ENCODE assay signal across 16 cellular contexts in the genomic region with DNA sequence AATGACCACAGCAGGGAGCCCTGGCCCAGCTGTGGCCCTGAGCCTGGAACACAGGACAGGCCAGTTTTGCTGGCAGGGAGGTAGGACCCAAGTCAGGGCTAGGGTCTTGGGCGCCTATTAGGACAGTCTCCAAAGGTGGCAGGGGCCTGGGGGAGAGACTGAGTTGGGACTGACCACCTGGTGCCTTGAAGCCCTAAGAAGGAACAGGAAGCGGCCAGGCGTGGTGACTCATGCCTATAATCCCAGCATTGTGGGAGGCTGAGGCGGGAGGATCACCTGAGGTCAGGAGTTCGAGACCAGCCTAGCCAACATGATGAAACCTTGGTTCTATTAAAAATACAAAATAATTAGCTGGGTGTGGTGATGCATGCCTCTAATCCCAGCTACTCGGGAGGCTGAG. TPM values are rescaled to one million over a fixed set of nuclear protein-coding genes. Genes with fewer than 3 reads are reported as not detected.
DNase-seq lines count a peak whose midpoint lies in the region; FAIRE-seq and TF ChIP-seq lines count a peak whose summit lies in the region.
"Had no signal": no experiment of that assay in that cellular context is flagged by ENCODE, and none has a peak within 500 bp of the region (broad histone marks: within the 10 kb centered on the region; RNA-seq: fewer than 3 reads in every experiment).

No MANE protein-coding gene starts in this region.

- no peak overlapping the region for H2BK5ac ChIP-seq in H9 (ENCODE audit: insufficient read length, low read length)
- H2BK5ac ChIP-seq in H1 (ENCODE audit: low read depth, low read length), result no peak overlapping the region

- no peak overlapping the region for H3K27ac Mint-ChIP-seq in H9
- H3K27ac Mint-ChIP-seq: CD8-positive, alpha-beta T cell had no signal

- POLR2A ChIA-PET in H1 (lab: Charles Lee; ENCODE audit: partially characterized antibody), result interaction anchor here (1.2 kb wide), 1 partner anchor 27 kb away, joined by 3 read pairs; no protein-coding TSS in a partner anchor

- H2AK5ac ChIP-seq in H9 (ENCODE audit: insufficient read length, low read length) (no peak overlapping the region), H1 (ENCODE audit: low read depth, low read length) (0 out of 2 replicates have a peak overlapping the region, but pooled peaks have one; percentile 24)

- H3K27me3 ChIP-seq in H9 (ENCODE audit: insufficient read depth, low read length), result no peaks in the 10 kb centered on the region
- no peaks in the 10 kb centered on the region; a peak in 1 of 7 replicates for H3K27me3 ChIP-seq in H1 (replicated peaks in 1 of 4; ENCODE audit: control insufficient read depth in 3 of 4, extremely low read depth in 1 of 4, insufficient read depth in 3 of 4, low read length in 3 of 4)
- H3K27me3 ChIP-seq in neutrophil, result no peaks in the 10 kb centered on the region
- H3K27me3 ChIP-seq in brain microvascular endothelial cell (replicated peaks), result peaks cover 1% of the 10 kb centered on the region

- H4K8ac ChIP-seq in H9 (replicated peaks; ENCODE audit: insufficient read length, low read depth, low read length) (no peak overlapping the region), H1 (ENCODE audit: extremely low read depth, insufficient read depth, low read length) (no peak overlapping the region)

- H2AFZ ChIP-seq in H9 (ENCODE audit: low read length) (no peak overlapping the region), H1 (ENCODE audit: low read length) (no peak overlapping the region)

- H3K4me3 Mint-ChIP-seq in H9, result no peak overlapping the region
- H3K4me3 Mint-ChIP-seq: CD14-positive monocyte; CD8-positive, alpha-beta T cell had no signal

- H3K36me3 Mint-ChIP-seq in H9 (ENCODE audit: insufficient read depth in 1 of 3, low read depth in 3 of 3), result no peaks in the 10 kb centered on the region; a peak in 1 of 7 replicates
- H3K36me3 Mint-ChIP-seq: CD8-positive, alpha-beta T cell had no signal

- no peaks in the 10 kb centered on the region for H3K9me3 ChIP-seq in H9 (ENCODE audit: control insufficient read depth, low read depth, low read length)
- no peaks in the 10 kb centered on the region for H3K9me3 ChIP-seq in H1 (ENCODE audit: insufficient read depth in 2 of 2, low read depth in 1 of 2, low read length in 1 of 2)
- H3K9me3 ChIP-seq in neutrophil, result no peaks in the 10 kb centered on the region
- H3K9me3 ChIP-seq: Caco-2 had no signal

- WGBS in H9 (ENCODE audit: extremely low coverage, insufficient read length, low lambda C conversion rate), result no CpG with 5 or more reads among the region's 6 CpGs
- 82% methylated on average over 6 of the region's 6 CpGs; no CpG with 5 or more reads in 1 of the 2 experiments for WGBS in H1 (ENCODE audit: extremely low coverage in 1 of 2, insufficient coverage in 1 of 2, insufficient read length in 1 of 2, insufficient replicate concordance in 2 of 2, low coverage in 1 of 2, low lambda C conversion rate in 2 of 2, missing lambda C conversion rate in 1 of 2), 2 experiments

- CTCF ChIA-PET in H1 (lab: Charles Lee; ENCODE audit: partially characterized antibody), result interaction anchor here (1.5 to 3.5 kb wide), 4 partner anchors 8 to 12 kb away, joined by 3 to 21 read pairs (median 6); no protein-coding TSS in a partner anchor

- no peak overlapping the region for H3T11ph ChIP-seq in H9 (ENCODE audit: low read length)

- H3K79me2 ChIP-seq in H9 (ENCODE audit: insufficient read depth, low read length) (no peaks in the 10 kb centered on the region), H1 (ENCODE audit: control insufficient read depth in 1 of 2, insufficient read depth in 2 of 2, low read length in 2 of 2) (no peaks in the 10 kb centered on the region)

- H3K56ac ChIP-seq in H9 (ENCODE audit: insufficient read length, low read depth, low read length), result no peak overlapping the region
- no peak overlapping the region for H3K56ac ChIP-seq in H1 (replicated peaks; ENCODE audit: insufficient read length, low read depth, low read length)

- in situ Hi-C loops in brain microvascular endothelial cell (cut with HindIII; ENCODE audit: low pct_ligation_motif_present, low sequenced_read_pairs), result no loop called here

- no peaks in the 10 kb centered on the region for H3K36me3 ChIP-seq in H1 (ENCODE audit: control insufficient read depth in 2 of 4, insufficient read depth in 4 of 4, low read length in 3 of 4)
- no peaks in the 10 kb centered on the region for H3K36me3 ChIP-seq in neutrophil
- H3K36me3 ChIP-seq in brain microvascular endothelial cell (replicated peaks), result no peaks in the 10 kb centered on the region

- no peak for TF ChIP-seq POLR2A in H1 (IDR thresholded peaks at IDR 0.05; ENCODE audit: control extremely low read depth in 1 of 2, low read depth in 2 of 2, low read length in 2 of 2)

- H4K91ac ChIP-seq in H9 (ENCODE audit: insufficient read length, low read depth, low read length) (no peak overlapping the region), H1 (replicated peaks; ENCODE audit: insufficient read length, low read length) (no peak overlapping the region)

- H3K79me1 ChIP-seq in H9 (ENCODE audit: insufficient read depth, low read depth, low read length, poor library complexity, severe bottlenecking), result no peaks in the 10 kb centered on the region
- H3K79me1 ChIP-seq in H1 (ENCODE audit: low read depth, low read length), result no peaks in the 10 kb centered on the region

- TF ChIP-seq EP300 in H1 (IDR thresholded peaks at IDR 0.05; ENCODE audit: borderline replicate concordance in 1 of 2, low read depth in 2 of 2, low read length in 2 of 2), result no peak

- TF ChIP-seq CTCF in H9 (conservative IDR thresholded peaks at IDR 0.05), result no peak
- no peak for TF ChIP-seq CTCF in H1 (IDR thresholded peaks at IDR 0.05; ENCODE audit: control extremely low read depth in 1 of 3, insufficient read depth in 1 of 3, low read depth in 1 of 3, low read length in 3 of 3)
- TF ChIP-seq CTCF in neutrophil (IDR thresholded peaks at IDR 0.05), result no peak
- no peak for TF ChIP-seq CTCF in brain microvascular endothelial cell (IDR thresholded peaks at IDR 0.05; ENCODE audit: low read depth, low read length, missing control alignments)

- no peak overlapping the region for H3K27ac ChIP-seq in H9 (ENCODE audit: insufficient read length, low read depth, low read length)
- H3K27ac ChIP-seq in H1 (ENCODE audit: low read depth, low read length), result no peak overlapping the region; the same call in 1 of the 2 replicates
- H3K27ac ChIP-seq in neutrophil, result peak overlapping the region; percentile 74
- H3K27ac ChIP-seq in brain microvascular endothelial cell, result no peak overlapping the region

- no peak overlapping the region for H3K4ac ChIP-seq in H9 (ENCODE audit: low read depth, low read length)
- H3K4ac ChIP-seq in H1 (replicated peaks; ENCODE audit: insufficient read length, low read depth, low read length), result no peak overlapping the region

- H4K20me1 ChIP-seq in H9 (ENCODE audit: control insufficient read depth, insufficient read depth, insufficient read length), result peaks cover 2% of the 10 kb centered on the region
- no peaks in the 10 kb centered on the region for H4K20me1 ChIP-seq in H1 (replicated peaks in 1 of 2; ENCODE audit: control insufficient read depth in 1 of 2, insufficient read depth in 2 of 2, low read length in 2 of 2)

- FAIRE-seq in H1 (lab: Jason Lieb, UNC), result no peak
- FAIRE-seq in RCC 7860 (lab: Jason Lieb, UNC), result no peak
- FAIRE-seq: GM19239, H54, HepG2 had no signal

- H2BK15ac ChIP-seq in H9 (ENCODE audit: low read depth, low read length), result no peak overlapping the region
- 0 out of 2 replicates have a peak overlapping the region, but pooled peaks have one; percentile 61 for H2BK15ac ChIP-seq in H1 (ENCODE audit: low read length)

- H4K5ac ChIP-seq in H9 (ENCODE audit: insufficient read length, low read depth, low read length) (no peak overlapping the region), H1 (ENCODE audit: insufficient read length, low read depth, low read length) (no peak overlapping the region)

- no peak for TF ChIP-seq RAD21 in H1 (IDR thresholded peaks at IDR 0.05 in 1 of 2, conservative IDR thresholded peaks at IDR 0.05 in 1 of 2; ENCODE audit: low read depth in 2 of 2, low read length in 2 of 2)

- H3K4me1 Mint-ChIP-seq in H9, result no peaks in the 10 kb centered on the region; a peak in 2 of 4 replicates

- H3K23ac ChIP-seq in H9 (ENCODE audit: insufficient read length, low read depth, low read length) (no peak overlapping the region), H1 (ENCODE audit: insufficient read length) (no peak overlapping the region)

- H3K23me2 ChIP-seq in H9 (ENCODE audit: insufficient read length, low read depth, low read length, poor library complexity, severe bottlenecking) (no peaks in the 10 kb centered on the region), H1 (ENCODE audit: low read depth, low read length) (no peaks in the 10 kb centered on the region)

- no peak overlapping the region for H3K18ac ChIP-seq in H9 (ENCODE audit: insufficient read length, low read depth, low read length)
- H3K18ac ChIP-seq in H1 (ENCODE audit: extremely low read depth, low read length), result no peak overlapping the region

- H3K27me3 Mint-ChIP-seq in H9 (ENCODE audit: low read depth), result peaks cover 27% of the 10 kb centered on the region

- H3K4me2 ChIP-seq in H9 (ENCODE audit: insufficient read depth, insufficient read length, low read length) (no peak overlapping the region), H1 (ENCODE audit: insufficient read depth in 1 of 2, low read depth in 2 of 2, low read length in 2 of 2) (no peak overlapping the region)

- H3K4me1 ChIP-seq in H9 (ENCODE audit: insufficient read depth, low read length) (no peaks in the 10 kb centered on the region), H1 (replicated peaks in 1 of 4; ENCODE audit: control insufficient read depth in 3 of 4, insufficient read depth in 4 of 4, low read length in 3 of 4) (no peaks in the 10 kb centered on the region), neutrophil (ENCODE audit: control insufficient read depth in 1 of 2, insufficient read depth in 1 of 2, low read depth in 1 of 2, low read length in 1 of 2) (peaks cover 67 to 90% of the 10 kb centered on the region in 2 experiments)
- H3K4me1 ChIP-seq: Caco-2 had no signal

- H2BK20ac ChIP-seq in H9 (ENCODE audit: low read depth, low read length, poor library complexity, severe bottlenecking), result no peak overlapping the region
- H2BK20ac ChIP-seq in H1 (ENCODE audit: low read length), result no peak overlapping the region

- no peak overlapping the region for H2BK12ac ChIP-seq in H9 (ENCODE audit: insufficient read length, low read depth, low read length)
- H2BK12ac ChIP-seq in H1 (ENCODE audit: low read depth, low read length), result no peak overlapping the region

- peak overlapping the region; percentile 34; the same call in 1 of the 2 replicates for H3K14ac ChIP-seq in H9 (ENCODE audit: insufficient read depth, low read length)
- no peak overlapping the region for H3K14ac ChIP-seq in H1 (ENCODE audit: insufficient read length)

- DNase-seq in H9, result no peak
- DNase-seq in MV-4-11 (lab: John Stamatoyannopoulos, UW), result peak; percentile 48
- no peak for DNase-seq in H1 (ENCODE audit: low read depth in 1 of 2, low spot score in 2 of 2)
- no peak for DNase-seq in central memory CD4-positive, alpha-beta T cell
- DNase-seq in brain microvascular endothelial cell, result no peak
- no peak for DNase-seq in NCI-H187 treated with DMSO at 0.1 percent for 48 hours (lab: John Stamatoyannopoulos, UW)
- no peak for DNase-seq in RCC 7860 (ENCODE audit: low spot score)
- DNase-seq: Caco-2; CD8-positive, alpha-beta T cell; DMS53; GF-D8 had no signal

- H3K4me3 ChIP-seq in H1 (ENCODE audit: extremely low read depth in 1 of 4, insufficient read depth in 2 of 4, low read depth in 3 of 4, low read length in 4 of 4) (no peak overlapping the region), neutrophil (ENCODE audit: low read depth in 1 of 2, low read length in 1 of 2) (peak overlapping the region in 1 of 2 experiments; percentile 16), brain microvascular endothelial cell (ENCODE audit: low read depth, low read length) (no peak overlapping the region)

- H3K9ac ChIP-seq in H9 (ENCODE audit: extremely low read depth, insufficient read length, low read length) (no peak overlapping the region), H1 (replicated peaks in 1 of 4; ENCODE audit: extremely low read depth in 1 of 4, low read depth in 3 of 4, low read length in 3 of 4) (no peak overlapping the region)

- H2BK120ac ChIP-seq in H9 (ENCODE audit: low read depth, low read length, poor library complexity, severe bottlenecking), result no peak overlapping the region
- no peak overlapping the region for H2BK120ac ChIP-seq in H1 (replicated peaks; ENCODE audit: low read depth, low read length)

- H3K9me3 Mint-ChIP-seq in H9, result peaks cover 0 to 4% of the 10 kb centered on the region in 2 experiments; a peak in 2 of 5 replicates

RNA-seq across cellular contexts. Expression of gene SLC6A6, which starts 18.7 kb away (rescaled TPM):
- 70.8 and 72.6 TPM in 2 replicates for total RNA-seq in H9 (2021)
- total RNA-seq in H1 (2021; fragmentation: NEBNext Ultra II Directional; extraction: Animal tissue kit (Norgen Biotek cat#: 25700)), result 140 and 144 TPM in 2 replicates
- polyA plus RNA-seq in H1 (2011; rRNA removed), result 66.2 and 77.8 TPM in 2 replicates
- polyA plus RNA-seq in H1 (2011; cell fraction: cytosol; rRNA removed), result 69.0 TPM
- 164 TPM for polyA plus RNA-seq in H1 (2011; cell fraction: nucleus; rRNA removed)
- 61.4 to 78.1 TPM (median 74.2 TPM) in 4 replicates for polyA plus RNA-seq in H1 (2012, experiment 1 of 2)
- polyA plus RNA-seq in H1 (2012, experiment 2 of 2), result 45.2 TPM
- 158 TPM for polyA plus RNA-seq in H1 (2013, experiment 1 of 2)
- polyA plus RNA-seq in H1 (2013, experiment 2 of 2), result 135 TPM
- 242 and 245 TPM in 2 replicates for polyA minus RNA-seq in H1 (2011; rRNA and poly(A)+ RNA removed)
- polyA minus RNA-seq in H1 (2011; cell fraction: cytosol; rRNA and poly(A)+ RNA removed), result 135 TPM
- 104 TPM for polyA minus RNA-seq in H1 (2011; cell fraction: nucleus; rRNA and poly(A)+ RNA removed)
